8 cellular contexts compared by ENCODE assay signal in genomic region chr1:182604128-182604834, GRCh38. TPM values are rescaled to one million over a fixed set of nuclear protein-coding genes. Genes with fewer than 3 reads are reported as not detected.
DNase-seq lines count a peak whose midpoint lies in the region; ATAC-seq, FAIRE-seq and TF ChIP-seq lines count a peak whose summit lies in the region.

RGS16 (minus strand) TSS chr1:182604389; CDS start chr1:182604259, 130 bp downstream.

- peak within 1 kb of the TSS; percentile 15 to 44 for H3K9ac ChIP-seq in kidney (ENCODE audit: low read length in 2 of 2)

- no peak for FAIRE-seq in kidney (lab: Jason Lieb, UNC)

- H3K4me1 Mint-ChIP-seq in central memory CD8-positive, alpha-beta T cell, result no peaks in the 10 kb centered on the region

- peak within 1 kb of the TSS; percentile 52 for H3K27ac Mint-ChIP-seq in central memory CD8-positive, alpha-beta T cell (ENCODE audit: low read depth)

- H3K27me3 Mint-ChIP-seq in central memory CD8-positive, alpha-beta T cell, result peaks cover 28% of the 10 kb centered on the region

- H3K27ac ChIP-seq in kidney (ENCODE audit: low read depth in 2 of 2, low read length in 2 of 2), result peak within 1 kb of the TSS; percentile 74 to 79

- no peak for TF ChIP-seq CTCF in AG10803 (conservative IDR thresholded peaks at IDR 0.05; ENCODE audit: low read length)
- TF ChIP-seq CTCF in kidney (IDR thresholded peaks at IDR 0.05; ENCODE audit: borderline replicate concordance, extremely low read depth, insufficient read depth), result no peak

- peaks cover 0 to 24% of the 10 kb centered on the region in 2 donors for H3K4me1 ChIP-seq in kidney (ENCODE audit: control insufficient read depth in 1 of 2, insufficient read depth in 1 of 2, low read depth in 1 of 2, low read length in 2 of 2)

- H3K4me3 Mint-ChIP-seq in central memory CD8-positive, alpha-beta T cell, result peak within 1 kb of the TSS; percentile 71

- no peaks in the 10 kb centered on the region for H3K9me3 Mint-ChIP-seq in central memory CD8-positive, alpha-beta T cell

- intact Hi-C loops in kidney (cut with DNase I), result loop anchor here (5.0 kb wide), 1 partner anchor 178 kb away; no protein-coding TSS in a partner anchor

- peaks cover 3% of the 10 kb centered on the region for H3K36me3 Mint-ChIP-seq in central memory CD8-positive, alpha-beta T cell (ENCODE audit: insufficient read depth)

- H3K4me3 ChIP-seq in AG10803 (ENCODE audit: low read length) (peak within 1 kb of the TSS; percentile 59), kidney (ENCODE audit: low read length in 2 of 2) (peak within 1 kb of the TSS; percentile 59 to 63)

- ATAC-seq in GM19025 (IDR thresholded peaks at IDR 0.05; ENCODE audit: low read depth, unreplicated experiment), result peak; percentile 93
- ATAC-seq in HG03280 (IDR thresholded peaks at IDR 0.05; ENCODE audit: unreplicated experiment), result peak; percentile 87
- peak; percentile 88 for ATAC-seq in central memory CD8-positive, alpha-beta T cell (replicated peaks; ENCODE audit: extremely low read depth, poor library complexity, severe bottlenecking)

- DNase-seq in AG10803 (ENCODE audit: low read depth) (peak; percentile 69), NCI-H345 treated with DMSO at 0.1 percent for 48 hours (lab: John Stamatoyannopoulos, UW; ENCODE audit: unreplicated experiment) (peak; percentile 97), kidney (peak; percentile 98)
- DNase-seq in activated CD4-positive, CD25-positive, alpha-beta regulatory T cell treated with anti-CD3 and anti-CD28 coated beads, Interleukin-2, amount 50 U/mL, for 72 hours, result peak; percentile 94
- peak; percentile 74 to 81 for DNase-seq in central memory CD8-positive, alpha-beta T cell (ENCODE audit: low spot score in 2 of 2)
- peak; percentile 92 to 94 for DNase-seq in stimulated activated CD4-positive, alpha-beta T cell treated with anti-CD3 and anti-CD28 coated beads, Interleukin-15, amount 100 ng/mL, for 48 hours (ENCODE audit: low read depth in 2 of 2)

- H3K9me3 ChIP-seq in kidney (ENCODE audit: control insufficient read depth in 1 of 2, low read length in 2 of 2), result no peaks in the 10 kb centered on the region

- H3K36me3 ChIP-seq in kidney (ENCODE audit: control insufficient read depth in 1 of 2, insufficient read depth in 2 of 2, low read length in 2 of 2), result no peaks in the 10 kb centered on the region

RNA-seq across cellular contexts. Expression of gene RGS16, which starts in this region (rescaled TPM):
- total RNA-seq in kidney, result 4.2 TPM
- 7.7 TPM for polyA plus RNA-seq in kidney (ENCODE audit: insufficient read depth, low read depth, low replicate concordance)

Comparison
In these comparisons a context has a peak if more than half of its experiments do, and no peak if none do; other contexts are left out.
1. Peak in every context shown above with its lines: DNase-seq, ATAC-seq, H3K4me3 ChIP-seq and H3K27ac ChIP-seq.